ENCODE assay signal across 8 cellular contexts in genomic region chr6:89297695-89298351, GRCh38. TPM values are rescaled to one million over a fixed set of nuclear protein-coding genes. Genes with fewer than 3 reads are reported as not detected.
A peak's percentile ranks its signal among the peaks of the same experiment; 100 is the strongest.
DNase-seq lines count a peak whose midpoint lies in the region; ATAC-seq and TF ChIP-seq lines count a peak whose summit lies in the region.

No MANE protein-coding gene starts in this region.

- H3K27ac ChIP-seq in WERI-Rb-1 (peak overlapping the region; percentile 57), thoracic aorta (peak overlapping the region; percentile 9 to 68)

- ATAC-seq in central memory CD8-positive, alpha-beta T cell (replicated peaks; ENCODE audit: extremely low read depth, poor library complexity, severe bottlenecking) = peak; percentile 71
- ATAC-seq in natural killer cell treated with Interleukin-12 subunit alpha and Interleukin-12 subunit beta and Interleukin-15 and Interleukin-18, amount 100 ng/mL, for 72 hours = peak; percentile 59 to 66
- ATAC-seq in thoracic aorta (ENCODE audit: insufficient number of reproducible peaks, low FRiP score, low read depth) = peak; percentile 88

- H3K9me3 ChIP-seq in WERI-Rb-1 (ENCODE audit: severe bottlenecking) (no peaks in the 10 kb centered on the region), thoracic aorta (no peaks in the 10 kb centered on the region)

- peaks cover 12 to 24% of the 10 kb centered on the region in 2 donors for H3K4me1 ChIP-seq in thoracic aorta (ENCODE audit: control insufficient read depth in 1 of 2, low read depth in 2 of 2)

- H3K27me3 Mint-ChIP-seq in central memory CD8-positive, alpha-beta T cell = no peaks in the 10 kb centered on the region
- H3K27me3 Mint-ChIP-seq in natural killer cell treated with Interleukin-12 subunit alpha and Interleukin-12 subunit beta and Interleukin-15 and Interleukin-18, amount 100 ng/mL, for 72 hours = no peaks in the 10 kb centered on the region

- peaks cover 15% of the 10 kb centered on the region for H3K36me3 Mint-ChIP-seq in central memory CD8-positive, alpha-beta T cell (ENCODE audit: insufficient read depth)
- H3K36me3 Mint-ChIP-seq in natural killer cell treated with Interleukin-12 subunit alpha and Interleukin-12 subunit beta and Interleukin-15 and Interleukin-18, amount 100 ng/mL, for 72 hours = no peaks in the 10 kb centered on the region

- H3K36me3 ChIP-seq in WERI-Rb-1 = no peaks in the 10 kb centered on the region
- no peaks in the 10 kb centered on the region for H3K36me3 ChIP-seq in thoracic aorta

- H3K4me1 Mint-ChIP-seq in central memory CD8-positive, alpha-beta T cell = peaks cover 21% of the 10 kb centered on the region
- H3K4me1 Mint-ChIP-seq in natural killer cell treated with Interleukin-12 subunit alpha and Interleukin-12 subunit beta and Interleukin-15 and Interleukin-18, amount 100 ng/mL, for 72 hours (ENCODE audit: low read depth in 2 of 2) = peaks cover 0 to 15% of the 10 kb centered on the region in 2 donors

- DNase-seq in GM04503 (ENCODE audit: low read depth) (peak; percentile 63), GOT3 (lab: John Stamatoyannopoulos, UW) (peak; percentile 43), Kasumi-1 (lab: John Stamatoyannopoulos, UW) (peak; percentile 45 to 58), WERI-Rb-1 (peak; percentile 90), thoracic aorta (ENCODE audit: low spot score) (peak; percentile 73), DMS153 treated with DMSO at 0.1 percent for 48 hours (lab: John Stamatoyannopoulos, UW; ENCODE audit: unreplicated experiment) (no peak)
- peak in 1 of 2 donors; percentile 44 for DNase-seq in central memory CD8-positive, alpha-beta T cell (ENCODE audit: low spot score in 2 of 2)
- DNase-seq in natural killer cell treated with Interleukin-12 subunit alpha and Interleukin-12 subunit beta and Interleukin-15 and Interleukin-18, amount 100 ng/mL, for 72 hours (ENCODE audit: low spot score) = no peak

- H3K4me3 ChIP-seq in WERI-Rb-1 (ENCODE audit: low read depth, low read length) (peak overlapping the region; percentile 4; the same call in 1 of the 2 replicates), thoracic aorta (peak overlapping the region; percentile 52)

- no peaks in the 10 kb centered on the region for H3K27me3 ChIP-seq in WERI-Rb-1 (ENCODE audit: insufficient read depth, low read depth, severe bottlenecking)
- no peaks in the 10 kb centered on the region for H3K27me3 ChIP-seq in thoracic aorta (replicated peaks; ENCODE audit: insufficient read depth)

- TF ChIP-seq CTCF in WERI-Rb-1 (IDR thresholded peaks at IDR 0.05; ENCODE audit: low read depth, low read length) = no peak
- TF ChIP-seq CTCF in thoracic aorta (IDR thresholded peaks at IDR 0.05) = no peak

- H3K27ac Mint-ChIP-seq in central memory CD8-positive, alpha-beta T cell (ENCODE audit: low read depth) = peak overlapping the region; percentile 90
- no peak overlapping the region for H3K27ac Mint-ChIP-seq in natural killer cell treated with Interleukin-12 subunit alpha and Interleukin-12 subunit beta and Interleukin-15 and Interleukin-18, amount 100 ng/mL, for 72 hours

- H3K4me3 Mint-ChIP-seq in central memory CD8-positive, alpha-beta T cell = peak overlapping the region; percentile 51
- no peak overlapping the region for H3K4me3 Mint-ChIP-seq in natural killer cell treated with Interleukin-12 subunit alpha and Interleukin-12 subunit beta and Interleukin-15 and Interleukin-18, amount 100 ng/mL, for 72 hours

- H3K9me3 Mint-ChIP-seq in central memory CD8-positive, alpha-beta T cell = no peaks in the 10 kb centered on the region
- no peaks in the 10 kb centered on the region for H3K9me3 Mint-ChIP-seq in natural killer cell treated with Interleukin-12 subunit alpha and Interleukin-12 subunit beta and Interleukin-15 and Interleukin-18, amount 100 ng/mL, for 72 hours

RNA-seq across cellular contexts. Expression of gene GABRR2, which starts 17.3 kb away (rescaled TPM):
- 1 to 10 TPM; 1.0 to 1.9 TPM for total RNA-seq in natural killer cell treated with Interleukin-12 subunit alpha and Interleukin-12 subunit beta and Interleukin-15 and Interleukin-18, amount 100 ng/mL, for 72 hours
- total RNA-seq in thoracic aorta = 1 to 10 TPM in 1 of 2 donors, not detected in 1; 2.0 TPM

RNA-seq across cellular contexts. Expression of gene UBE2J1, which starts 54.7 kb away (rescaled TPM):
- 10 to 100 TPM; 31.1 to 35.0 TPM for total RNA-seq in natural killer cell treated with Interleukin-12 subunit alpha and Interleukin-12 subunit beta and Interleukin-15 and Interleukin-18, amount 100 ng/mL, for 72 hours
- 10 to 100 TPM; 33.2 to 58.5 TPM for total RNA-seq in thoracic aorta

Comparison
In these comparisons a context has a peak if more than half of its experiments do, and no peak if none do; other contexts are left out.
1. DNase-seq: peak in GM04503 (single experiment), GOT3 (single experiment), Kasumi-1 (2 of 2), WERI-Rb-1 (single experiment) and thoracic aorta (single experiment); none in natural killer cell treated with Interleukin-12 subunit alpha and Interleukin-12 subunit beta and Interleukin-15 and Interleukin-18, amount 100 ng/mL, for 72 hours (single experiment) and DMS153 treated with DMSO at 0.1 percent for 48 hours (single experiment).
2. Peak in every context shown above with its lines, with median percentiles within 50 percentile points of each other: ATAC-seq.